In the genomic region with DNA sequence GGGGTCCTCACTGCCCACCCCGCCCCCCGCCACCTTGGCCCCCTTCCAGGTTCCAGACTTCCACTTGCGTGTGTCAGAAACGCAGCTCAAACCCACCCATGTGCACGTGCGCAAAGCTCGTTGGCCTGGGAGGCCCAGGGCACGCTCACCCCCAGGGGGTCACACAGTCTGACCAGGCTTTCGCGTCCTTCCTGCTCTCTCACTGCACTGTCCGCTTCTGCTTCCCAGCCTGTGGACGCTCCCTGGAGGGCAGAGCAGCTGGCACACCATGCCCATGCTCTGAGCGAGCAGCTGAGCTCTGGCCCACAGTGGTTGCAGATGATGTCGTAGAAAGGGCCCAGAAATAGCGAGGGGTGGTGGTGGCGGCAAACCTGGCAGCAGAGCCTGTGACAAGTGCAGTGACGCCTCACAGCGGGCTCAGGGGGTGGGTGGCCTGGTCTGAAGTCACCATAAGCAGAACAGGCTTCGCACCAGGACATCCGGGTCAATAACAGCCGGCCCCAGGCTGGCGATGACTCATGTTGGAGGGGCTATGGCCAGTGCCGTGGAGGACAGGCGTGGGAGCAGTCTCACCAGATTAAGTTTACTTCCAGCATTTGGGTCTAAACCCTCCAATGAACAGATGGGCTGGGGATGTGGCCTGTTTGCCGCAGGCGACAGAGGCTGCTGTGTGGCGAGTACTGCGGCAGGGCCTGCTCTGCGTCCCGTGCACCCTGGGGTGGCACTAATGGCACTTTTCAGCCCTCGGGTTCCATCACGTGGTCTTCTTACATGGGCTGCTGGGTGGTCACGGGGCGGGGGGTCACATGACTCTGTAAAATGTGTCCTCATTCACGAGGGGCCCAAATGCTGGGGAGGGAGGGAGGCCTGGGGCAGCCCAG, we compare ENCODE assay signal across 1 cellular context.
TF ChIP-seq lines count a peak whose summit lies in the region.

No MANE protein-coding gene starts in this region.

TF ChIP-seq in K562, 482 proteins besides CTCF, POLR2A, EP300 and RAD21 (continued from another document and continues in another):
- TF ChIP-seq, protein P1, sequence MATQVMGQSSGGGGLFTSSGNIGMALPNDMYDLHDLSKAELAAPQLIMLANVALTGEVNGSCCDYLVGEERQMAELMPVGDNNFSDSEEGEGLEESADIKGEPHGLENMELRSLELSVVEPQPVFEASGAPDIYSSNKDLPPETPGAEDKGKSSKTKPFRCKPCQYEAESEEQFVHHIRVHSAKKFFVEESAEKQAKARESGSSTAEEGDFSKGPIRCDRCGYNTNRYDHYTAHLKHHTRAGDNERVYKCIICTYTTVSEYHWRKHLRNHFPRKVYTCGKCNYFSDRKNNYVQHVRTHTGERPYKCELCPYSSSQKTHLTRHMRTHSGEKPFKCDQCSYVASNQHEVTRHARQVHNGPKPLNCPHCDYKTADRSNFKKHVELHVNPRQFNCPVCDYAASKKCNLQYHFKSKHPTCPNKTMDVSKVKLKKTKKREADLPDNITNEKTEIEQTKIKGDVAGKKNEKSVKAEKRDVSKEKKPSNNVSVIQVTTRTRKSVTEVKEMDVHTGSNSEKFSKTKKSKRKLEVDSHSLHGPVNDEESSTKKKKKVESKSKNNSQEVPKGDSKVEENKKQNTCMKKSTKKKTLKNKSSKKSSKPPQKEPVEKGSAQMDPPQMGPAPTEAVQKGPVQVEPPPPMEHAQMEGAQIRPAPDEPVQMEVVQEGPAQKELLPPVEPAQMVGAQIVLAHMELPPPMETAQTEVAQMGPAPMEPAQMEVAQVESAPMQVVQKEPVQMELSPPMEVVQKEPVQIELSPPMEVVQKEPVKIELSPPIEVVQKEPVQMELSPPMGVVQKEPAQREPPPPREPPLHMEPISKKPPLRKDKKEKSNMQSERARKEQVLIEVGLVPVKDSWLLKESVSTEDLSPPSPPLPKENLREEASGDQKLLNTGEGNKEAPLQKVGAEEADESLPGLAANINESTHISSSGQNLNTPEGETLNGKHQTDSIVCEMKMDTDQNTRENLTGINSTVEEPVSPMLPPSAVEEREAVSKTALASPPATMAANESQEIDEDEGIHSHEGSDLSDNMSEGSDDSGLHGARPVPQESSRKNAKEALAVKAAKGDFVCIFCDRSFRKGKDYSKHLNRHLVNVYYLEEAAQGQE (CRISPR knock-in tag; IDR thresholded peaks at IDR 0.05; ENCODE audit: low read depth) = no peak
- TF ChIP-seq NCOA4 (IDR thresholded peaks at IDR 0.05; ENCODE audit: partially characterized antibody) (no peak), HMG20B (CRISPR knock-in tag; IDR thresholded peaks at IDR 0.05) (no peak), MTF1 (CRISPR knock-in tag; IDR thresholded peaks at IDR 0.05; ENCODE audit: borderline replicate concordance) (no peak), IRF2 (CRISPR knock-in tag; IDR thresholded peaks at IDR 0.05) (no peak), MEIS2 (IDR thresholded peaks at IDR 0.05; ENCODE audit: partially characterized antibody) (no peak), MAFF (IDR thresholded peaks at IDR 0.05; ENCODE audit: low read length) (no peak), ZZZ3 (IDR thresholded peaks at IDR 0.05) (no peak), ZNF217 (CRISPR knock-in tag; IDR thresholded peaks at IDR 0.05) (no peak), NR1H2 (CRISPR knock-in tag; IDR thresholded peaks at IDR 0.05) (no peak), RAD51 (IDR thresholded peaks at IDR 0.05; ENCODE audit: borderline replicate concordance, low read depth) (peak; percentile 85), U2AF2 (optimal IDR thresholded peaks at IDR 0.05; ENCODE audit: low read depth, low read length) (no peak), RBM34 (IDR thresholded peaks at IDR 0.05; ENCODE audit: borderline replicate concordance, insufficient read depth, low read length) (no peak), GABPB2 (CRISPR knock-in tag; conservative IDR thresholded peaks at IDR 0.05) (no peak), MECOM (CRISPR knock-in tag; IDR thresholded peaks at IDR 0.05) (no peak), NONO (IDR thresholded peaks at IDR 0.05; ENCODE audit: low read depth in 2 of 2, low read length in 1 of 2) (no peak), POLR2B (IDR thresholded peaks at IDR 0.05; ENCODE audit: low read depth, partially characterized antibody) (no peak), ELF1 (tag; IDR thresholded peaks at IDR 0.05) (no peak), U2AF1 (optimal IDR thresholded peaks at IDR 0.05; ENCODE audit: low read depth, low read length) (no peak), SAP30 (IDR thresholded peaks at IDR 0.05; ENCODE audit: borderline replicate concordance, insufficient read depth, low read depth, low read length, poor library complexity, severe bottlenecking) (no peak), CBX2 (IDR thresholded peaks at IDR 0.05; ENCODE audit: insufficient read depth, low read length, poor library complexity, severe bottlenecking) (no peak), FIP1L1 (IDR thresholded peaks at IDR 0.05; ENCODE audit: low read depth, low read length, poor library complexity, severe bottlenecking) (no peak), L3MBTL2 (IDR thresholded peaks at IDR 0.05) (peak; percentile 69), ZNF174 (CRISPR knock-in tag; IDR thresholded peaks at IDR 0.05) (no peak), SIRT6 (IDR thresholded peaks at IDR 0.05; ENCODE audit: low read depth, low read length) (no peak), ZKSCAN3 (CRISPR knock-in tag; IDR thresholded peaks at IDR 0.05) (no peak), RFX1 (IDR thresholded peaks at IDR 0.05) (no peak)
- TF ChIP-seq, protein P2, sequence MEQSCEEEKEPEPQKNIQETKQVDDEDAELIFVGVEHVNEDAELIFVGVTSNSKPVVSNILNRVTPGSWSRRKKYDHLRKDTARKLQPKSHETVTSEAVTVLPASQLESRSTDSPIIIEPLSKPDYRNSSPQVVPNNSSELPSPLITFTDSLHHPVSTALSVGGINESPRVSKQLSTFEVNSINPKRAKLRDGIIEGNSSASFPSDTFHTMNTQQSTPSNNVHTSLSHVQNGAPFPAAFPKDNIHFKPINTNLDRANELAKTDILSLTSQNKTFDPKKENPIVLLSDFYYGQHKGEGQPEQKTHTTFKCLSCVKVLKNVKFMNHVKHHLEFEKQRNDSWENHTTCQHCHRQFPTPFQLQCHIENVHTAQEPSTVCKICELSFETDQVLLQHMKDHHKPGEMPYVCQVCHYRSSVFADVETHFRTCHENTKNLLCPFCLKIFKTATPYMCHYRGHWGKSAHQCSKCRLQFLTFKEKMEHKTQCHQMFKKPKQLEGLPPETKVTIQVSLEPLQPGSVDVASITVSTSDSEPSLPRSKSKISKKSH (CRISPR knock-in tag; IDR thresholded peaks at IDR 0.05) = no peak
- TF ChIP-seq, protein P3, sequence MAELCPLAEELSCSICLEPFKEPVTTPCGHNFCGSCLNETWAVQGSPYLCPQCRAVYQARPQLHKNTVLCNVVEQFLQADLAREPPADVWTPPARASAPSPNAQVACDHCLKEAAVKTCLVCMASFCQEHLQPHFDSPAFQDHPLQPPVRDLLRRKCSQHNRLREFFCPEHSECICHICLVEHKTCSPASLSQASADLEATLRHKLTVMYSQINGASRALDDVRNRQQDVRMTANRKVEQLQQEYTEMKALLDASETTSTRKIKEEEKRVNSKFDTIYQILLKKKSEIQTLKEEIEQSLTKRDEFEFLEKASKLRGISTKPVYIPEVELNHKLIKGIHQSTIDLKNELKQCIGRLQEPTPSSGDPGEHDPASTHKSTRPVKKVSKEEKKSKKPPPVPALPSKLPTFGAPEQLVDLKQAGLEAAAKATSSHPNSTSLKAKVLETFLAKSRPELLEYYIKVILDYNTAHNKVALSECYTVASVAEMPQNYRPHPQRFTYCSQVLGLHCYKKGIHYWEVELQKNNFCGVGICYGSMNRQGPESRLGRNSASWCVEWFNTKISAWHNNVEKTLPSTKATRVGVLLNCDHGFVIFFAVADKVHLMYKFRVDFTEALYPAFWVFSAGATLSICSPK (IDR thresholded peaks at IDR 0.05; ENCODE audit: borderline replicate concordance) = no peak
- TF ChIP-seq, protein P4, sequence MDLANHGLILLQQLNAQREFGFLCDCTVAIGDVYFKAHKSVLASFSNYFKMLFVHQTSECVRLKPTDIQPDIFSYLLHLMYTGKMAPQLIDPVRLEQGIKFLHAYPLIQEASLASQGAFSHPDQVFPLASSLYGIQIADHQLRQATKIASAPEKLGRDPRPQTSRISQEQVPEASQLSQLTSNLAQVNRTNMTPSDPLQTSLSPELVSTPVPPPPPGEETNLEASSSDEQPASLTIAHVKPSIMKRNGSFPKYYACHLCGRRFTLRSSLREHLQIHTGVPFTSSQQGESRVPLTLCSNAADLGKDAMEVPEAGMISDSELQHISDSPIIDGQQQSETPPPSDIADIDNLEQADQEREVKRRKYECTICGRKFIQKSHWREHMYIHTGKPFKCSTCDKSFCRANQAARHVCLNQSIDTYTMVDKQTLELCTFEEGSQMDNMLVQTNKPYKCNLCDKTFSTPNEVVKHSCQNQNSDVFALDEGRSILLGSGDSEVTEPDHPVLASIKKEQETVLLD (IDR thresholded peaks at IDR 0.05) = no peak
- TF ChIP-seq, protein P5, sequence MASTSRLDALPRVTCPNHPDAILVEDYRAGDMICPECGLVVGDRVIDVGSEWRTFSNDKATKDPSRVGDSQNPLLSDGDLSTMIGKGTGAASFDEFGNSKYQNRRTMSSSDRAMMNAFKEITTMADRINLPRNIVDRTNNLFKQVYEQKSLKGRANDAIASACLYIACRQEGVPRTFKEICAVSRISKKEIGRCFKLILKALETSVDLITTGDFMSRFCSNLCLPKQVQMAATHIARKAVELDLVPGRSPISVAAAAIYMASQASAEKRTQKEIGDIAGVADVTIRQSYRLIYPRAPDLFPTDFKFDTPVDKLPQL (IDR thresholded peaks at IDR 0.05; ENCODE audit: extremely low read depth, insufficient read length) = peak; percentile 83
- TF ChIP-seq, protein P6, sequence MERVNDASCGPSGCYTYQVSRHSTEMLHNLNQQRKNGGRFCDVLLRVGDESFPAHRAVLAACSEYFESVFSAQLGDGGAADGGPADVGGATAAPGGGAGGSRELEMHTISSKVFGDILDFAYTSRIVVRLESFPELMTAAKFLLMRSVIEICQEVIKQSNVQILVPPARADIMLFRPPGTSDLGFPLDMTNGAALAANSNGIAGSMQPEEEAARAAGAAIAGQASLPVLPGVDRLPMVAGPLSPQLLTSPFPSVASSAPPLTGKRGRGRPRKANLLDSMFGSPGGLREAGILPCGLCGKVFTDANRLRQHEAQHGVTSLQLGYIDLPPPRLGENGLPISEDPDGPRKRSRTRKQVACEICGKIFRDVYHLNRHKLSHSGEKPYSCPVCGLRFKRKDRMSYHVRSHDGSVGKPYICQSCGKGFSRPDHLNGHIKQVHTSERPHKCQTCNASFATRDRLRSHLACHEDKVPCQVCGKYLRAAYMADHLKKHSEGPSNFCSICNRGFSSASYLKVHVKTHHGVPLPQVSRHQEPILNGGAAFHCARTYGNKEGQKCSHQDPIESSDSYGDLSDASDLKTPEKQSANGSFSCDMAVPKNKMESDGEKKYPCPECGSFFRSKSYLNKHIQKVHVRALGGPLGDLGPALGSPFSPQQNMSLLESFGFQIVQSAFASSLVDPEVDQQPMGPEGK (CRISPR knock-in tag; IDR thresholded peaks at IDR 0.05; ENCODE audit: borderline replicate concordance) = no peak
- TF ChIP-seq, protein P7, sequence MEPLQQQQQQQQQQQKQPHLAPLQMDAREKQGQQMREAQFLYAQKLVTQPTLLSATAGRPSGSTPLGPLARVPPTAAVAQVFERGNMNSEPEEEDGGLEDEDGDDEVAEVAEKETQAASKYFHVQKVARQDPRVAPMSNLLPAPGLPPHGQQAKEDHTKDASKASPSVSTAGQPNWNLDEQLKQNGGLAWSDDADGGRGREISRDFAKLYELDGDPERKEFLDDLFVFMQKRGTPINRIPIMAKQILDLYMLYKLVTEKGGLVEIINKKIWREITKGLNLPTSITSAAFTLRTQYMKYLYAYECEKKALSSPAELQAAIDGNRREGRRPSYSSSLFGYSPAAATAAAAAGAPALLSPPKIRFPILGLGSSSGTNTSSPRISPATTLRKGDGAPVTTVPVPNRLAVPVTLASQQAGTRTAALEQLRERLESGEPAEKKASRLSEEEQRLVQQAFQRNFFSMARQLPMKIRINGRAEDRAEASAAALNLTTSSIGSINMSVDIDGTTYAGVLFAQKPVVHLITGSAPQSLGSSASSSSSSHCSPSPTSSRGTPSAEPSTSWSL (CRISPR knock-in tag; IDR thresholded peaks at IDR 0.05; ENCODE audit: borderline replicate concordance) = no peak
- TF ChIP-seq, protein P8, sequence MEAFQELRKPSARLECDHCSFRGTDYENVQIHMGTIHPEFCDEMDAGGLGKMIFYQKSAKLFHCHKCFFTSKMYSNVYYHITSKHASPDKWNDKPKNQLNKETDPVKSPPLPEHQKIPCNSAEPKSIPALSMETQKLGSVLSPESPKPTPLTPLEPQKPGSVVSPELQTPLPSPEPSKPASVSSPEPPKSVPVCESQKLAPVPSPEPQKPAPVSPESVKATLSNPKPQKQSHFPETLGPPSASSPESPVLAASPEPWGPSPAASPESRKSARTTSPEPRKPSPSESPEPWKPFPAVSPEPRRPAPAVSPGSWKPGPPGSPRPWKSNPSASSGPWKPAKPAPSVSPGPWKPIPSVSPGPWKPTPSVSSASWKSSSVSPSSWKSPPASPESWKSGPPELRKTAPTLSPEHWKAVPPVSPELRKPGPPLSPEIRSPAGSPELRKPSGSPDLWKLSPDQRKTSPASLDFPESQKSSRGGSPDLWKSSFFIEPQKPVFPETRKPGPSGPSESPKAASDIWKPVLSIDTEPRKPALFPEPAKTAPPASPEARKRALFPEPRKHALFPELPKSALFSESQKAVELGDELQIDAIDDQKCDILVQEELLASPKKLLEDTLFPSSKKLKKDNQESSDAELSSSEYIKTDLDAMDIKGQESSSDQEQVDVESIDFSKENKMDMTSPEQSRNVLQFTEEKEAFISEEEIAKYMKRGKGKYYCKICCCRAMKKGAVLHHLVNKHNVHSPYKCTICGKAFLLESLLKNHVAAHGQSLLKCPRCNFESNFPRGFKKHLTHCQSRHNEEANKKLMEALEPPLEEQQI (IDR thresholded peaks at IDR 0.05) = no peak
- TF ChIP-seq, protein P9, sequence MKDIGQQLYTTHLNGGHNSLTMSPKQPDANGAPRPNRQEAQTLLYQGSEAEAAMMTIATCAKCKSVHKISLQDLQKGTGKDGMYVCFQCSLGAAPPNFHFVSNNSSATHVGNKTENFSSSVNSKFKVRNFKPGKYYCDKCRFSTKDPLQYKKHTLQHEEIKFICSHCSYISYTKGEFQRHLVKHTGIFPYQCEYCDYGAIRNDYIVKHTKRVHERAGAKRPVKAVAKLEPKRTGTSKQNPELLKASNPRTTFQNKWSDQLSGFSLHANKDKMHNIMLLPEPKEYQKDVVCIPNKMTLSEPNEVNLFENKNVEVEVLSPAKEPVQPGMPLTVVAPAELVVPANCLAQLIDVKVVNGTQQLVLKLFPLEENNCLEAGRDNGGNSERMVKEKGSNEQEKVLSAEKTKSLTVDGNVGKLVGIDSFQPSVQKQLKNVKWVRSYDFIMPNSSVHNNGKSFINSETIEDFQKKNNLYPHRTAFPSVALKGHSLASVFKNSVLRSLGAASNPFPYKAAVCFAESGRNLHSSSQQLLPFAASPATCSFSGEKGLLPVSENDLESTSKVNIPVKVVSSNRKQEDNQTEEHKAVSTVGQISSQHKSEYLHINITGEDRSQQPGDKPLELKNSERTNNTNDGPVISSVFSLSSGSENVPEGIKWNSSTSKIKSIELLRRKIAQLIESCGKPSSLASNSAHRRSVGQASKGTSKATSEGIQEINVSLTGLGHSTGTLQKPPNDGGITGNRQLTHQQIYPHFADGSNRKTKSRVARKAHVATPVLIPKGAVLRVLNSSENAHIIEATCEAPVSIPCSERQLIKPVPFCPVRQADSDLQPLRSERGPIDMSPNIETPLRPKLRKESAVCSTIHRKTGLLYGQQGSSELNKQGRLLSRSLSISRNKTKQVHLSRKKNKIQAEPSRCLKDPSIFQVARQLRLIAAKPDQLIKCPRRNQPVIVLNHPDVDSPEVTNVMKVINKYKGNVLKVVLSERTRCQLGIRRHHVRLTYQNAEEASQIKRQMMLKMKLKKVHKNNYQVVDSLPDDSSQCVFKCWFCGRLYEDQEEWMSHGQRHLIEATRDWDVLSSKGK (CRISPR knock-in tag; IDR thresholded peaks at IDR 0.05) = no peak
